Comparison of ENCODE assay signal across 28 cellular contexts in genomic region chrX:45907776-45908175, GRCh38.
"Had no signal": no experiment of that assay in that cellular context is flagged by ENCODE, and none has a peak within 500 bp of the region (broad histone marks: within the 10 kb centered on the region; RNA-seq: fewer than 3 reads in every experiment).

No MANE protein-coding gene starts in this region.

- H3K9me3 ChIP-seq: breast epithelium, esophagus muscularis mucosa, heart right ventricle, pancreas, prostate gland, testis had no signal

- H3K27ac ChIP-seq: breast epithelium, esophagus muscularis mucosa, foreskin keratinocyte, heart right ventricle, pancreas, prostate gland, skin epidermis, testis had no signal

- H3K36me3 ChIP-seq: breast epithelium, esophagus muscularis mucosa, heart right ventricle, pancreas, prostate gland had no signal

- H3K36me3 Mint-ChIP-seq: activated naive CD4-positive, alpha-beta T cell treated with anti-CD3 and anti-CD28 coated beads, Interleukin-2, amount 50 U/mL, for 72 hours; mesothelial cell of epicardium; naive B cell had no signal

- H3K27me3 ChIP-seq: esophagus muscularis mucosa, foreskin keratinocyte, testis had no signal

- H3K4me1 Mint-ChIP-seq: activated B cell treated with CpG ODN at 0.5 μM for 24 hours; activated T-helper 17 cell treated with anti-CD3 and anti-CD28 coated beads, Interleukin-2, amount 50 U/mL, for 72 hours; mesothelial cell of epicardium had no signal

- H3K4me3 Mint-ChIP-seq: activated B cell treated with CpG ODN at 0.5 μM for 24 hours; activated CD8-positive, alpha-beta T cell treated with anti-CD3 and anti-CD28 coated beads for 36 hours; activated T-cell treated with anti-CD3 and anti-CD28 coated beads, Interleukin-2, amount 50 U/mL, for 4 hours; activated T-helper 17 cell treated with anti-CD3 and anti-CD28 coated beads, Interleukin-2, amount 50 U/mL, for 72 hours; mesothelial cell of epicardium; naive B cell had no signal

- H3K4me1 ChIP-seq: breast epithelium, esophagus muscularis mucosa, foreskin keratinocyte, heart right ventricle, pancreas, prostate gland, testis had no signal

- DNase-seq: activated B cell treated with CpG ODN at 0.5 μM for 24 hours; activated CD4-positive, alpha-beta T cell treated with anti-CD3 and anti-CD28 coated beads, Interleukin-2, amount 50 U/mL, for 1 hour; activated CD8-positive, alpha-beta T cell treated with anti-CD3 and anti-CD28 coated beads for 36 hours; activated gamma-delta T cell treated with Interleukin-2 at 50 U/mL for 16 hours; activated T-cell treated with anti-CD3 and anti-CD28 coated beads, Interleukin-2, amount 50 U/mL, for 4 hours; central memory CD4-positive, alpha-beta T cell; foreskin keratinocyte; heart right ventricle; left cardiac atrium; left ventricle myocardium superior; mammary epithelial cell; naive B cell; nucleus accumbens; pancreas; retina; stimulated activated CD4-positive, alpha-beta T cell treated with anti-CD3 and anti-CD28 coated beads, Interleukin-12 subunit alpha, Interleukin-12 subunit beta, amount 100 ng/mL, for 4 hours; stimulated activated CD4-positive, alpha-beta T cell treated with anti-CD3 and anti-CD28 coated beads, Interleukin-4, amount 100 ng/mL, for 1 hour; stimulated activated naive CD8-positive, alpha-beta T cell treated with anti-CD3 and anti-CD28 coated beads, Interleukin-15, Interleukin-2, amounts not matched to agents 100 U/mL and 50 U/mL, for 24 hours; T-helper 2 cell; testis; trophoblast cell had no signal

- H3K27ac Mint-ChIP-seq: activated B cell treated with CpG ODN at 0.5 μM for 24 hours; activated CD8-positive, alpha-beta T cell treated with anti-CD3 and anti-CD28 coated beads for 36 hours; activated naive CD4-positive, alpha-beta T cell treated with anti-CD3 and anti-CD28 coated beads, Interleukin-2, amount 50 U/mL, for 72 hours; activated T-helper 17 cell treated with anti-CD3 and anti-CD28 coated beads, Interleukin-2, amount 50 U/mL, for 72 hours; mesothelial cell of epicardium had no signal

- H3K9me3 Mint-ChIP-seq: activated B cell treated with CpG ODN at 0.5 μM for 24 hours; activated CD8-positive, alpha-beta T cell treated with anti-CD3 and anti-CD28 coated beads for 36 hours; activated naive CD4-positive, alpha-beta T cell treated with anti-CD3 and anti-CD28 coated beads, Interleukin-2, amount 50 U/mL, for 72 hours; activated T-cell treated with anti-CD3 and anti-CD28 coated beads, Interleukin-2, amount 50 U/mL, for 4 hours; activated T-helper 17 cell treated with anti-CD3 and anti-CD28 coated beads, Interleukin-2, amount 50 U/mL, for 72 hours; naive B cell had no signal

- H3K4me3 ChIP-seq: breast epithelium, esophagus muscularis mucosa, heart right ventricle, pancreas, prostate gland, skin epidermis, testis had no signal

- H3K27me3 Mint-ChIP-seq: activated CD8-positive, alpha-beta T cell treated with anti-CD3 and anti-CD28 coated beads for 36 hours; activated T-helper 17 cell treated with anti-CD3 and anti-CD28 coated beads, Interleukin-2, amount 50 U/mL, for 72 hours had no signal
